In genomic region chr5:442335-443238, GRCh38 we compare ENCODE assay signal across 8 cellular contexts. TPM values are rescaled to one million over a fixed set of nuclear protein-coding genes. Genes with fewer than 3 reads are reported as not detected.
A peak's percentile ranks its signal among the peaks of the same experiment; 100 is the strongest.
DNase-seq lines count a peak whose midpoint lies in the region; ATAC-seq and TF ChIP-seq lines count a peak whose summit lies in the region.

TSS of gene EXOC3 (plus strand) at chr5:443176. CDS start at chr5:446206, 3,030 bp downstream.

- peak within 1 kb of the TSS; percentile 95 for H3K4me2 ChIP-seq in GM23338
- peak within 1 kb of the TSS; percentile 99 for H3K4me2 ChIP-seq in SK-N-SH

- H4K20me1 ChIP-seq in GM23338 (replicated peaks; ENCODE audit: insufficient read depth), result peaks cover 2% of the 10 kb centered on the region; the same call in 1 of the 2 replicates
- H4K20me1 ChIP-seq in SK-N-SH (ENCODE audit: insufficient read depth), result no peaks in the 10 kb centered on the region; the same call in 1 of the 2 replicates

- DNase-seq in GM23338 (ENCODE audit: low spot score), result peak; percentile 80
- DNase-seq in LHCN-M2 (ENCODE audit: low read depth), result peak; percentile 59
- peak; percentile 99 for DNase-seq in SK-N-SH
- DNase-seq in activated naive CD4-positive, alpha-beta T cell treated with anti-CD3 and anti-CD28 coated beads, Interleukin-2, amount 50 U/mL, for 16 hours, result peak; percentile 78
- no peak for DNase-seq in glomerular endothelial cell (ENCODE audit: extremely low read depth, low read depth, low spot score)
- DNase-seq in osteocyte (ENCODE audit: extremely low spot score, unreplicated experiment), result peak; percentile 93
- peak; percentile 78 for DNase-seq in testis

- TF ChIP-seq POLR2A in testis (IDR thresholded peaks at IDR 0.05), result no peak

- H3K4me3 ChIP-seq in GM23338 (peak within 1 kb of the TSS; percentile 87), SK-N-SH (ENCODE audit: low read depth in 2 of 2, low read length in 1 of 2) (peak within 1 kb of the TSS; percentile 77 to 90), testis (peak within 1 kb of the TSS; percentile 82 to 96)

- H3K27me3 Mint-ChIP-seq in GM23338 (ENCODE audit: insufficient read depth, low read depth, poor library complexity) (peaks cover 16% of the 10 kb centered on the region), osteocyte (ENCODE audit: unreplicated experiment) (no peaks in the 10 kb centered on the region)

- H3K27ac Mint-ChIP-seq in GM23338, result peak within 1 kb of the TSS; percentile 78
- H3K27ac Mint-ChIP-seq in osteocyte (ENCODE audit: unreplicated experiment), result peak within 1 kb of the TSS; percentile 94

- CTCF ChIA-PET in SK-N-SH (lab: Yijun Ruan, JAX), result interaction anchor here (0.9 to 1.6 kb wide), 3 partner anchors 9 to 254 kb away, joined by 3 to 6 read pairs (median 4); no protein-coding TSS in a partner anchor

- H3K4me1 Mint-ChIP-seq in GM23338 (peaks cover 3% of the 10 kb centered on the region; the same call in 2 of the 3 replicates), osteocyte (ENCODE audit: unreplicated experiment) (peaks cover 40% of the 10 kb centered on the region)

- H3K36me3 ChIP-seq in ES-I3 (ENCODE audit: insufficient read depth, low read length), result peaks cover 2% of the 10 kb centered on the region; the same call in 1 of the 2 replicates
- H3K36me3 ChIP-seq in GM23338 (ENCODE audit: insufficient read depth), result no peaks in the 10 kb centered on the region; the same call in 1 of the 2 replicates
- peaks cover 3 to 14% of the 10 kb centered on the region in 2 experiments for H3K36me3 ChIP-seq in SK-N-SH (replicated peaks in 1 of 2; ENCODE audit: control insufficient read depth in 1 of 2, insufficient read depth in 2 of 2, low read length in 1 of 2)
- no peaks in the 10 kb centered on the region for H3K36me3 ChIP-seq in testis (ENCODE audit: low read depth, missing control alignments)

- H3F3A ChIP-seq in GM23338 (replicated peaks; ENCODE audit: low read depth), result no peaks in the 10 kb centered on the region
- H3F3A ChIP-seq in SK-N-SH (replicated peaks; ENCODE audit: insufficient read depth), result no peaks in the 10 kb centered on the region

- H3K27ac ChIP-seq in GM23338 (ENCODE audit: low read depth), result no peak within 1 kb of the TSS
- peak within 1 kb of the TSS; percentile 36 to 68; a peak in 3 of 4 replicates for H3K27ac ChIP-seq in SK-N-SH (ENCODE audit: low read depth in 2 of 2, low read length in 1 of 2)
- H3K27ac ChIP-seq in testis, result peak within 1 kb of the TSS; percentile 69 to 70

- 0 out of 3 replicates have a peak, but pooled peaks cover 3% of the 10 kb centered on the region for H3K9me3 Mint-ChIP-seq in GM23338
- no peaks in the 10 kb centered on the region for H3K9me3 Mint-ChIP-seq in osteocyte (ENCODE audit: unreplicated experiment)

- H3K79me2 ChIP-seq in GM23338 (replicated peaks; ENCODE audit: insufficient read depth), result peaks cover 15% of the 10 kb centered on the region
- H3K79me2 ChIP-seq in SK-N-SH (ENCODE audit: insufficient read depth), result peaks cover 35% of the 10 kb centered on the region

- H3K4me3 Mint-ChIP-seq in GM23338 (peak within 1 kb of the TSS; percentile 98), osteocyte (ENCODE audit: unreplicated experiment) (peak within 1 kb of the TSS; percentile 95)

- H3K9me2 ChIP-seq in GM23338 (ENCODE audit: insufficient read depth), result no peaks in the 10 kb centered on the region
- no peaks in the 10 kb centered on the region for H3K9me2 ChIP-seq in SK-N-SH

- 19% methylated on average over 23 of the region's 73 CpGs for WGBS in SK-N-SH (ENCODE audit: low lambda C conversion rate)
- 4 to 7% methylated on average over 34 to 55 of the region's 73 CpGs for WGBS in testis, 2 donors

- TF ChIP-seq CTCF in GM23338 (conservative IDR thresholded peaks at IDR 0.05; ENCODE audit: low read depth in 2 of 2), result no peak
- no peak for TF ChIP-seq CTCF in SK-N-SH (IDR thresholded peaks at IDR 0.05)
- no peak for TF ChIP-seq CTCF in osteocyte (IDR thresholded peaks at IDR 0.05)
- no peak for TF ChIP-seq CTCF in testis (IDR thresholded peaks at IDR 0.05)

- H3K9ac ChIP-seq in ES-I3 (ENCODE audit: low read depth, low read length), result peak within 1 kb of the TSS; percentile 87
- peak within 1 kb of the TSS; percentile 81 for H3K9ac ChIP-seq in SK-N-SH

- POLR2A ChIA-PET in SK-N-SH (lab: Yijun Ruan, JAX), result no interaction called here

- H3K4me1 ChIP-seq in ES-I3 (ENCODE audit: insufficient read depth, low read length), result no peaks in the 10 kb centered on the region
- H3K4me1 ChIP-seq in GM23338 (ENCODE audit: insufficient read depth), result peaks cover 6% of the 10 kb centered on the region; the same call in 1 of the 2 replicates
- H3K4me1 ChIP-seq in SK-N-SH (ENCODE audit: control insufficient read depth in 1 of 2, insufficient read depth in 2 of 2, low read depth in 1 of 2, low read length in 1 of 2), result peaks cover 0 to 17% of the 10 kb centered on the region in 2 experiments; a peak in 1 of 4 replicates
- H3K4me1 ChIP-seq in testis, result peaks cover 21% of the 10 kb centered on the region

- H2AFZ ChIP-seq in GM23338 (peak within 1 kb of the TSS; percentile 89; the same call in 1 of the 2 replicates), SK-N-SH (ENCODE audit: low read depth) (peak within 1 kb of the TSS; percentile 78)

- no peak; a peak in 1 of 4 replicates for TF ChIP-seq EP300 in SK-N-SH (IDR thresholded peaks at IDR 0.05; ENCODE audit: borderline replicate concordance in 1 of 2, low read depth in 1 of 2, low read length in 1 of 2)

- intact Hi-C loops in testis (cut with DNase I; ENCODE audit: low total_unique reads), result no loop called here

- no peak for TF ChIP-seq RAD21 in SK-N-SH (IDR thresholded peaks at IDR 0.05; ENCODE audit: low read length)

- peaks cover 13% of the 10 kb centered on the region for H3K36me3 Mint-ChIP-seq in GM23338 (ENCODE audit: low read depth)
- H3K36me3 Mint-ChIP-seq in osteocyte (ENCODE audit: unreplicated experiment), result peaks cover 11% of the 10 kb centered on the region

- peak; percentile 87 for ATAC-seq in GM23338

- H3K9me3 ChIP-seq in ES-I3 (ENCODE audit: control insufficient read depth, insufficient read depth, low read length), result no peaks in the 10 kb centered on the region
- H3K9me3 ChIP-seq in SK-N-SH, result no peaks in the 10 kb centered on the region
- no peaks in the 10 kb centered on the region for H3K9me3 ChIP-seq in testis

- H3K27me3 ChIP-seq in GM23338 (ENCODE audit: insufficient read depth) (no peaks in the 10 kb centered on the region), SK-N-SH (ENCODE audit: insufficient read depth) (no peaks in the 10 kb centered on the region), testis (no peaks in the 10 kb centered on the region)

TF ChIP-seq in SK-N-SH, 30 proteins besides CTCF, POLR2A, EP300 and RAD21 (continues in another document):
- TF ChIP-seq NRF1 (IDR thresholded peaks at IDR 0.05; ENCODE audit: low read depth, low read length) (no peak), CHD2 (IDR thresholded peaks at IDR 0.05; ENCODE audit: low read length, partially characterized antibody) (peak; percentile 32), EZH2phosphoT487 (IDR thresholded peaks at IDR 0.05; ENCODE audit: borderline replicate concordance, low read depth) (no peak), SIN3A (IDR thresholded peaks at IDR 0.05; ENCODE audit: borderline replicate concordance, low read depth, low read length) (0 out of 2 replicates have a peak, but pooled peaks have one; percentile 27), MXI1 (IDR thresholded peaks at IDR 0.05; ENCODE audit: low read depth, low read length) (peak; percentile 75), GATA2 (CRISPR knock-in tag; IDR thresholded peaks at IDR 0.05) (no peak), POLR2AphosphoS5 (IDR thresholded peaks at IDR 0.05; ENCODE audit: low read depth, low read length) (peak; percentile 86)
- TF ChIP-seq, protein P1, sequence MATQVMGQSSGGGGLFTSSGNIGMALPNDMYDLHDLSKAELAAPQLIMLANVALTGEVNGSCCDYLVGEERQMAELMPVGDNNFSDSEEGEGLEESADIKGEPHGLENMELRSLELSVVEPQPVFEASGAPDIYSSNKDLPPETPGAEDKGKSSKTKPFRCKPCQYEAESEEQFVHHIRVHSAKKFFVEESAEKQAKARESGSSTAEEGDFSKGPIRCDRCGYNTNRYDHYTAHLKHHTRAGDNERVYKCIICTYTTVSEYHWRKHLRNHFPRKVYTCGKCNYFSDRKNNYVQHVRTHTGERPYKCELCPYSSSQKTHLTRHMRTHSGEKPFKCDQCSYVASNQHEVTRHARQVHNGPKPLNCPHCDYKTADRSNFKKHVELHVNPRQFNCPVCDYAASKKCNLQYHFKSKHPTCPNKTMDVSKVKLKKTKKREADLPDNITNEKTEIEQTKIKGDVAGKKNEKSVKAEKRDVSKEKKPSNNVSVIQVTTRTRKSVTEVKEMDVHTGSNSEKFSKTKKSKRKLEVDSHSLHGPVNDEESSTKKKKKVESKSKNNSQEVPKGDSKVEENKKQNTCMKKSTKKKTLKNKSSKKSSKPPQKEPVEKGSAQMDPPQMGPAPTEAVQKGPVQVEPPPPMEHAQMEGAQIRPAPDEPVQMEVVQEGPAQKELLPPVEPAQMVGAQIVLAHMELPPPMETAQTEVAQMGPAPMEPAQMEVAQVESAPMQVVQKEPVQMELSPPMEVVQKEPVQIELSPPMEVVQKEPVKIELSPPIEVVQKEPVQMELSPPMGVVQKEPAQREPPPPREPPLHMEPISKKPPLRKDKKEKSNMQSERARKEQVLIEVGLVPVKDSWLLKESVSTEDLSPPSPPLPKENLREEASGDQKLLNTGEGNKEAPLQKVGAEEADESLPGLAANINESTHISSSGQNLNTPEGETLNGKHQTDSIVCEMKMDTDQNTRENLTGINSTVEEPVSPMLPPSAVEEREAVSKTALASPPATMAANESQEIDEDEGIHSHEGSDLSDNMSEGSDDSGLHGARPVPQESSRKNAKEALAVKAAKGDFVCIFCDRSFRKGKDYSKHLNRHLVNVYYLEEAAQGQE (IDR thresholded peaks at IDR 0.05; ENCODE audit: low read depth, low read length), result peak; percentile 68; the same call in 1 of the 2 replicates
- TF ChIP-seq, protein P2, sequence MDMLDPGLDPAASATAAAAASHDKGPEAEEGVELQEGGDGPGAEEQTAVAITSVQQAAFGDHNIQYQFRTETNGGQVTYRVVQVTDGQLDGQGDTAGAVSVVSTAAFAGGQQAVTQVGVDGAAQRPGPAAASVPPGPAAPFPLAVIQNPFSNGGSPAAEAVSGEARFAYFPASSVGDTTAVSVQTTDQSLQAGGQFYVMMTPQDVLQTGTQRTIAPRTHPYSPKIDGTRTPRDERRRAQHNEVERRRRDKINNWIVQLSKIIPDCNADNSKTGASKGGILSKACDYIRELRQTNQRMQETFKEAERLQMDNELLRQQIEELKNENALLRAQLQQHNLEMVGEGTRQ (IDR thresholded peaks at IDR 0.05; ENCODE audit: borderline replicate concordance, low read depth, low read length), result no peak

RNA-seq across cellular contexts. Expression of gene EXOC3, which starts in this region (rescaled TPM):
- 24.2 and 31.6 TPM in 2 replicates for total RNA-seq in GM23338 (2014; rRNA removed; shearing (Covaris generic))
- polyA plus RNA-seq in GM23338 (2016; fragmentation: Nextera tagmentation; extraction: Ambion mirVana) (13.4 and 13.8 TPM in 2 replicates), SK-N-SH (2012; rRNA removed) (23.0 and 25.7 TPM in 2 replicates), testis (ENCODE audit: insufficient read depth, low read depth, low replicate concordance) (111 TPM)
- total RNA-seq in LHCN-M2 (2014; rRNA removed) (29.2 and 30.6 TPM in 2 replicates), glomerular endothelial cell (29.7 and 35.6 TPM in 2 replicates), osteocyte (70.0 and 81.4 TPM in 2 replicates), testis (100 to 1,000 TPM; 120 to 122 TPM)
- 40.6 TPM for polyA plus RNA-seq in LHCN-M2 (2012)
- 12.9 and 16.6 TPM in 2 replicates for polyA plus RNA-seq in SK-N-SH (2012; cell fraction: cytosol; rRNA removed)
- 58.8 and 60.0 TPM in 2 replicates for polyA plus RNA-seq in SK-N-SH (2012; cell fraction: nucleus; rRNA removed)
